ENCODE assay signal across 23 cellular contexts in genomic region chr9:36930941-36931340, GRCh38.
"Had no signal": no experiment of that assay in that cellular context is flagged by ENCODE, and none has a peak within 500 bp of the region (broad histone marks: within the 10 kb centered on the region; RNA-seq: fewer than 3 reads in every experiment).

No MANE protein-coding gene starts in this region.

- ATAC-seq: activated CD8-positive, alpha-beta T cell treated with anti-CD3 and anti-CD28 coated beads, Interleukin-2, amount 10 ng/mL, durations not matched to agents 7 days and 5 days; activated naive CD4-positive, alpha-beta T cell treated with anti-CD3 and anti-CD28 coated beads, Interleukin-2, amount 50 U/mL, for 72 hours; activated naive CD8-positive, alpha-beta T cell treated with anti-CD3 and anti-CD28 coated beads, Interleukin-2, amount 50 U/mL, for 24 hours; body of pancreas; PC-3 had no signal

- H3K27ac Mint-ChIP-seq: activated CD8-positive, alpha-beta T cell treated with anti-CD3 and anti-CD28 coated beads, Interleukin-2, amount 10 ng/mL, durations not matched to agents 7 days and 5 days; activated naive CD4-positive, alpha-beta T cell treated with anti-CD3 and anti-CD28 coated beads, Interleukin-2, amount 50 U/mL, for 72 hours; activated naive CD8-positive, alpha-beta T cell treated with anti-CD3 and anti-CD28 coated beads, Interleukin-2, amount 50 U/mL, for 24 hours; activated T-helper 1 cell treated with anti-CD3 and anti-CD28 coated beads, Interleukin-12 subunit alpha, Interleukin-12 subunit beta, Interleukin-2, Interleukin-4 antibody, amounts not matched to agents 30 ng/mL and 10 ng/mL and 1 ng/mL, durations not matched to agents 14 hours and 24 hours and 36 hours; T-helper 1 cell treated with Interleukin-12 subunit alpha and Interleukin-12 subunit beta and Interleukin-4 antibody, amounts not matched to agents 30 μg/mL and 1 μg/mL, for 36 hours had no signal

- DNase-seq: activated CD4-positive, alpha-beta T cell treated with anti-CD3 and anti-CD28 coated beads for 48 hours; activated CD4-positive, alpha-beta T cell treated with anti-CD3 and anti-CD28 coated beads, Interleukin-2, amount 50 U/mL, for 4 hours; activated CD4-positive, CD25-positive, alpha-beta regulatory T cell treated with anti-CD3 and anti-CD28 coated beads, Interleukin-2, amount 50 U/mL, for 72 hours; activated CD8-positive, alpha-beta memory T cell treated with anti-CD3 and anti-CD28 coated beads, Interleukin-2, amount 50 U/mL, for 48 hours; activated CD8-positive, alpha-beta T cell treated with anti-CD3 and anti-CD28 coated beads, Interleukin-2, amount 10 ng/mL, durations not matched to agents 7 days and 5 days; activated effector memory CD4-positive, alpha-beta T cell treated with Interleukin-2 at 50 U/mL for 16 hours; activated naive CD4-positive, alpha-beta T cell treated with Interleukin-2 at 50 U/mL for 16 hours; activated naive CD8-positive, alpha-beta T cell treated with anti-CD3 and anti-CD28 coated beads, Interleukin-2, amount 50 U/mL, for 24 hours; activated T-cell treated with anti-CD3 and anti-CD28 coated beads, Interleukin-2, amount 50 U/mL, for 1 hour; amniotic stem cell; body of pancreas; KG1; NCI-H1048; NCI-H1694; NCI-H2029 treated with DMSO at 0.1 percent for 48 hours; NCI-H510A treated with DMSO at 0.1 percent for 48 hours; NCI-H69; PC-3; SHP77 treated with DMSO at 0.1 percent for 48 hours had no signal

- H3K4me3 ChIP-seq: ascending aorta, body of pancreas had no signal

- H3K36me3 ChIP-seq: ascending aorta had no signal

- H3K4me3 Mint-ChIP-seq: activated CD8-positive, alpha-beta T cell treated with anti-CD3 and anti-CD28 coated beads, Interleukin-2, amount 10 ng/mL, durations not matched to agents 7 days and 5 days; activated naive CD8-positive, alpha-beta T cell treated with anti-CD3 and anti-CD28 coated beads, Interleukin-2, amount 50 U/mL, for 24 hours; activated T-helper 1 cell treated with anti-CD3 and anti-CD28 coated beads, Interleukin-12 subunit alpha, Interleukin-12 subunit beta, Interleukin-2, Interleukin-4 antibody, amounts not matched to agents 30 ng/mL and 10 ng/mL and 1 ng/mL, durations not matched to agents 14 hours and 24 hours and 36 hours; T-helper 1 cell treated with Interleukin-12 subunit alpha and Interleukin-12 subunit beta and Interleukin-4 antibody, amounts not matched to agents 30 μg/mL and 1 μg/mL, for 36 hours had no signal

- H3K27me3 ChIP-seq: ascending aorta, body of pancreas had no signal

- H3K27ac ChIP-seq: ascending aorta, body of pancreas had no signal

- H3K9me3 ChIP-seq: ascending aorta, body of pancreas had no signal

- H3K4me1 ChIP-seq: ascending aorta, body of pancreas had no signal
